27 cellular contexts compared by ENCODE assay signal in genomic region chr20:32350421-32350820, GRCh38. TPM values are rescaled to one million over a fixed set of nuclear protein-coding genes. Genes with fewer than 3 reads are reported as not detected.
DNase-seq lines count a peak whose midpoint lies in the region; ATAC-seq and TF ChIP-seq lines count a peak whose summit lies in the region.
"Had no signal": no experiment of that assay in that cellular context is flagged by ENCODE, and none has a peak within 500 bp of the region (broad histone marks: within the 10 kb centered on the region; RNA-seq: fewer than 3 reads in every experiment).

No MANE protein-coding gene starts in this region.

- no peaks in the 10 kb centered on the region for H4K20me1 ChIP-seq in BLaER1 treated with 17β-estradiol and CSF1 and Interleukin-3, amounts not matched to agents 10 nM and 100 nM
- H4K20me1 ChIP-seq in Karpas-422 (ENCODE audit: insufficient read depth, low read depth, low read length) = no peaks in the 10 kb centered on the region

- H2BK5ac ChIP-seq in mesenchymal stem cell (ENCODE audit: low read depth, low read length, poor library complexity, severe bottlenecking) = no peak overlapping the region

- no peak overlapping the region; a peak in 1 of 22 replicates for H3K27ac ChIP-seq in BLaER1 treated with 17β-estradiol and CSF1 and Interleukin-3, amounts not matched to agents 10 nM and 100 nM
- peak overlapping the region; percentile 37; the same call in 1 of the 2 replicates for H3K27ac ChIP-seq in Karpas-422 (ENCODE audit: low read length)
- H3K27ac ChIP-seq in mesenchymal stem cell (ENCODE audit: low read length, poor library complexity, severe bottlenecking) = no peak overlapping the region
- H3K27ac ChIP-seq: KMS-11 had no signal

- H3K36me3 ChIP-seq in BLaER1 treated with 17β-estradiol and CSF1 and Interleukin-3, amounts not matched to agents 10 nM and 100 nM = no peaks in the 10 kb centered on the region
- H3K36me3 ChIP-seq in Karpas-422 (ENCODE audit: insufficient read depth, low read length) (no peaks in the 10 kb centered on the region), mesenchymal stem cell (ENCODE audit: control insufficient read depth in 1 of 2, insufficient read depth in 2 of 2, low read depth in 1 of 2, low read length in 2 of 2) (peaks cover 4 to 8% of the 10 kb centered on the region in 2 experiments)
- H3K36me3 ChIP-seq: HAP-1 had no signal

- H3K4me2 ChIP-seq in BLaER1 treated with 17β-estradiol and CSF1 and Interleukin-3, amounts not matched to agents 10 nM and 100 nM = peak overlapping the region in 7 of 11 experiments; percentile 11 to 78 (median 63); a peak in 14 of 22 replicates
- H3K4me2 ChIP-seq in Karpas-422 (ENCODE audit: low read depth, low read length, poor library complexity, severe bottlenecking) = no peak overlapping the region
- H3K4me2 ChIP-seq in mesenchymal stem cell (ENCODE audit: low read length, poor library complexity, severe bottlenecking) = no peak overlapping the region
- H3K4me2 ChIP-seq: KMS-11 had no signal

- peak overlapping the region; percentile 71 for H2BK15ac ChIP-seq in mesenchymal stem cell (ENCODE audit: low read depth, poor library complexity, severe bottlenecking)

- no peak overlapping the region for H3K4ac ChIP-seq in mesenchymal stem cell (ENCODE audit: low read depth in 1 of 2, low read length in 2 of 2)

- no peak overlapping the region for H3K18ac ChIP-seq in mesenchymal stem cell (ENCODE audit: low read depth in 1 of 2, low read length in 2 of 2)

- no peak overlapping the region for H2BK12ac ChIP-seq in mesenchymal stem cell (ENCODE audit: low read length in 2 of 2)

- H3K4me3 ChIP-seq in BLaER1 treated with 17β-estradiol and CSF1 and Interleukin-3, amounts not matched to agents 10 nM and 100 nM = no peak overlapping the region
- H3K4me3 ChIP-seq in Karpas-422 (ENCODE audit: low read length) (no peak overlapping the region), mesenchymal stem cell (ENCODE audit: insufficient read depth in 1 of 2, low read depth in 1 of 2, low read length in 2 of 2) (no peak overlapping the region)
- H3K4me3 ChIP-seq: HAP-1 had no signal

- H2AFZ ChIP-seq in Karpas-422 (ENCODE audit: low read length) = no peak overlapping the region
- no peak overlapping the region for H2AFZ ChIP-seq in mesenchymal stem cell (ENCODE audit: low read depth, low read length)

- H3K79me1 ChIP-seq in mesenchymal stem cell (replicated peaks; ENCODE audit: low read length, poor library complexity, severe bottlenecking) = peaks cover 2% of the 10 kb centered on the region

- H3K9ac ChIP-seq in BLaER1 treated with 17β-estradiol and CSF1 and Interleukin-3, amounts not matched to agents 10 nM and 100 nM = no peak overlapping the region
- no peak overlapping the region for H3K9ac ChIP-seq in Karpas-422 (ENCODE audit: low read length)
- H3K9ac ChIP-seq in mesenchymal stem cell (ENCODE audit: low read length) = no peak overlapping the region
- H3K9ac ChIP-seq: KMS-11 had no signal

- no peak overlapping the region for H4K8ac ChIP-seq in mesenchymal stem cell (ENCODE audit: low read length)

- TF ChIP-seq POLR2A in Raji (IDR thresholded peaks at IDR 0.05; ENCODE audit: insufficient read depth, low read depth, low read length) = peak; percentile 38; the same call in 1 of the 2 replicates

- no peak overlapping the region for H4K91ac ChIP-seq in mesenchymal stem cell (ENCODE audit: low read length)

- no peaks in the 10 kb centered on the region for H3K27me3 ChIP-seq in BLaER1 treated with 17β-estradiol and CSF1 and Interleukin-3, amounts not matched to agents 10 nM and 100 nM
- H3K27me3 ChIP-seq in Karpas-422 (ENCODE audit: low read length) = no peaks in the 10 kb centered on the region
- no peaks in the 10 kb centered on the region for H3K27me3 ChIP-seq in mesenchymal stem cell (ENCODE audit: control insufficient read depth in 1 of 2, insufficient read depth in 1 of 2, low read length in 2 of 2)

- ATAC-seq in GM19463 (IDR thresholded peaks at IDR 0.05; ENCODE audit: unreplicated experiment) (no peak), GM21390 (IDR thresholded peaks at IDR 0.05; ENCODE audit: unreplicated experiment) (no peak)

- H3K23ac ChIP-seq in mesenchymal stem cell (ENCODE audit: low read length in 2 of 2) = no peak overlapping the region

- no peak overlapping the region for H2AK5ac ChIP-seq in mesenchymal stem cell (ENCODE audit: low read length, severe bottlenecking)

- no peak overlapping the region for H3K14ac ChIP-seq in mesenchymal stem cell (ENCODE audit: low read length in 2 of 2)

- no peak overlapping the region for H2BK120ac ChIP-seq in mesenchymal stem cell (ENCODE audit: low read depth, low read length)

- no peaks in the 10 kb centered on the region for H3K9me2 ChIP-seq in Karpas-422 (replicated peaks; ENCODE audit: insufficient read depth, low read length)

- no peaks in the 10 kb centered on the region for H3K9me3 ChIP-seq in BLaER1 treated with 17β-estradiol and CSF1 and Interleukin-3, amounts not matched to agents 10 nM and 100 nM (replicated peaks in 1 of 11)
- H3K9me3 ChIP-seq in Karpas-422 (ENCODE audit: low read length) (no peaks in the 10 kb centered on the region), mesenchymal stem cell (ENCODE audit: control insufficient read depth, low read length) (no peaks in the 10 kb centered on the region)
- H3K9me3 ChIP-seq: HAP-1 had no signal

- 77% methylated on average over 3 of the region's 3 CpGs for WGBS in mesenchymal stem cell

- DNase-seq in Karpas-422 (no peak), mesenchymal stem cell (no peak), cerebellar cortex (ENCODE audit: low spot score) (no peak), OCI-M1 (lab: John Stamatoyannopoulos, UW) (no peak)
- DNase-seq: CD8-positive, alpha-beta memory T cell; DMS 273 treated with DMSO at 0.1 percent for 48 hours; DMS79; GF-D8; GOT3; HFFc6; IMR-90; NCI-H1092; NCI-H1417 treated with DMSO at 0.1 percent for 48 hours; NCI-H187; NCI-H2081 treated with DMSO at 0.1 percent for 48 hours; NCI-H2171 treated with DMSO at 0.1 percent for 48 hours; NCI-H345; NCI-H524; NCI-H774; RPMI8226; SHP77 treated with DMSO at 0.1 percent for 48 hours had no signal

- no peaks in the 10 kb centered on the region for H3K79me2 ChIP-seq in Karpas-422 (ENCODE audit: low read length)

- peaks cover 14 to 35% (median 24%) of the 10 kb centered on the region in 10 experiments for H3K4me1 ChIP-seq in BLaER1 treated with 17β-estradiol and CSF1 and Interleukin-3, amounts not matched to agents 10 nM and 100 nM
- peaks cover 23% of the 10 kb centered on the region for H3K4me1 ChIP-seq in Karpas-422 (ENCODE audit: low read length)
- no peaks in the 10 kb centered on the region for H3K4me1 ChIP-seq in mesenchymal stem cell (ENCODE audit: control insufficient read depth, insufficient read depth, low read depth, low read length)
- H3K4me1 ChIP-seq: HAP-1 had no signal

RNA-seq across cellular contexts. Expression of gene ASXL1, which starts 7.7 kb away (rescaled TPM):
- 39.9 and 63.6 TPM in 2 replicates for total RNA-seq in Karpas-422 (2014; rRNA removed; shearing (Covaris generic); ENCODE audit: low replicate concordance)
- polyA plus RNA-seq in mesenchymal stem cell (2013, experiment 1 of 2) = 35.5 TPM
- 32.6 TPM for polyA plus RNA-seq in mesenchymal stem cell (2013, experiment 2 of 2)

Comparison
In these comparisons a context has a peak if more than half of its experiments do, and no peak if none do; other contexts are left out.
1. H3K4me2 ChIP-seq: peak in BLaER1 treated with 17β-estradiol and CSF1 and Interleukin-3, amounts not matched to agents 10 nM and 100 nM (7 of 11); none in Karpas-422 (single experiment) and mesenchymal stem cell (single experiment).